Comparison of ENCODE assay signal across 8 cellular contexts in genomic region chr17:81512984-81513668, GRCh38. TPM values are rescaled to one million over a fixed set of nuclear protein-coding genes. Genes with fewer than 3 reads are reported as not detected.
DNase-seq lines count a peak whose midpoint lies in the region; ATAC-seq, FAIRE-seq and TF ChIP-seq lines count a peak whose summit lies in the region.

No MANE protein-coding gene starts in this region.

- peak overlapping the region; percentile 88 for H3K4me3 Mint-ChIP-seq in activated T-helper 17 cell treated with anti-CD3 and anti-CD28 coated beads, Interleukin-2, amount 50 U/mL, for 72 hours

- H3K36me3 ChIP-seq in neural cell (ENCODE audit: insufficient read depth, low read length): peaks cover 31% of the 10 kb centered on the region
- peaks cover 4% of the 10 kb centered on the region for H3K36me3 ChIP-seq in urinary bladder (ENCODE audit: insufficient read depth)

- CTCF ChIA-PET in HEK293T (lab: Yijun Ruan, JAX): interaction anchor here (1.0 kb wide), 1 partner anchor 221 kb away, joined by 3 read pairs; no protein-coding TSS in a partner anchor

- POLR2A ChIA-PET in HEK293T (lab: Yijun Ruan, JAX): interaction anchor here (0.6 to 7.5 kb wide), 16 partner anchors 9 to 242 kb away, joined by 3 to 66 read pairs (median 4); partner anchors contain the start of genes BAHCC1 and FAAP100

- peak overlapping the region; percentile 99 for H3K27ac ChIP-seq in neural cell (ENCODE audit: low read length)
- peak overlapping the region; percentile 99 for H3K27ac ChIP-seq in urinary bladder (ENCODE audit: low read depth)

- peak; percentile 48 for ATAC-seq in activated T-helper 17 cell treated with anti-CD3 and anti-CD28 coated beads, Interleukin-2, amount 50 U/mL, for 72 hours (replicated peaks)

- no peak for TF ChIP-seq RAD21 in neural cell (conservative IDR thresholded peaks at IDR 0.05)

- no peak for FAIRE-seq in HTR-8/SVneo (lab: Jason Lieb, UNC)

- H3K9ac ChIP-seq in neural cell (ENCODE audit: low read length): peak overlapping the region; percentile 99

- H3K9me3 ChIP-seq in neural cell (ENCODE audit: low read length): no peaks in the 10 kb centered on the region

- no peaks in the 10 kb centered on the region for H3K4me1 ChIP-seq in urinary bladder (ENCODE audit: insufficient read depth)

- H2AFZ ChIP-seq in neural cell (ENCODE audit: low read depth, low read length): no peak overlapping the region

- H3K79me2 ChIP-seq in neural cell (replicated peaks; ENCODE audit: insufficient read depth, low read length): peaks cover 75% of the 10 kb centered on the region

- H3K27ac Mint-ChIP-seq in activated T-helper 17 cell treated with anti-CD3 and anti-CD28 coated beads, Interleukin-2, amount 50 U/mL, for 72 hours: peak overlapping the region; percentile 85

- H3K27me3 ChIP-seq in neural cell (ENCODE audit: insufficient read depth, low read depth, low read length): peaks cover 2% of the 10 kb centered on the region

- H3K36me3 Mint-ChIP-seq in activated T-helper 17 cell treated with anti-CD3 and anti-CD28 coated beads, Interleukin-2, amount 50 U/mL, for 72 hours (ENCODE audit: low read depth): peaks cover 50% of the 10 kb centered on the region

- under 1% methylated on average over 68 of the region's 68 CpGs for WGBS in urinary bladder

- peaks cover 16% of the 10 kb centered on the region for H3F3A ChIP-seq in neural cell (ENCODE audit: insufficient read depth, low read length, poor library complexity, severe bottlenecking)

- H3K9me2 ChIP-seq in neural cell (ENCODE audit: insufficient read depth, low read length): no peaks in the 10 kb centered on the region

- peak overlapping the region; percentile 94 for H3K4me2 ChIP-seq in neural cell (ENCODE audit: low read length)

- H3K4me3 ChIP-seq in neural cell (ENCODE audit: low read length): peak overlapping the region; percentile 92
- H3K4me3 ChIP-seq in urinary bladder (ENCODE audit: low read depth, low read length): peak overlapping the region; percentile 81

- DNase-seq in COR-L47 (lab: John Stamatoyannopoulos, UW): peak; percentile 78
- peak; percentile 53 for DNase-seq in HEK293T (ENCODE audit: extremely low spot score)
- DNase-seq in NCI-H774 (lab: John Stamatoyannopoulos, UW): peak; percentile 79
- DNase-seq in fibroblast of peridontal ligament (ENCODE audit: extremely low read depth): peak; percentile 51
- no peak for DNase-seq in HTR-8/SVneo (ENCODE audit: insufficient read length, low spot score)

- H3K27me3 Mint-ChIP-seq in activated T-helper 17 cell treated with anti-CD3 and anti-CD28 coated beads, Interleukin-2, amount 50 U/mL, for 72 hours: no peaks in the 10 kb centered on the region

- H3K4me1 Mint-ChIP-seq in activated T-helper 17 cell treated with anti-CD3 and anti-CD28 coated beads, Interleukin-2, amount 50 U/mL, for 72 hours: peaks cover 9% of the 10 kb centered on the region

- peak; percentile 58 for TF ChIP-seq EP300 in neural cell (conservative IDR thresholded peaks at IDR 0.05; ENCODE audit: poor library complexity, severe bottlenecking)

- TF ChIP-seq CTCF in neural cell (IDR thresholded peaks at IDR 0.05; ENCODE audit: poor library complexity, severe bottlenecking): no peak

- H4K20me1 ChIP-seq in neural cell (ENCODE audit: insufficient read depth): peaks cover 41% of the 10 kb centered on the region

- no peaks in the 10 kb centered on the region for H3K9me3 Mint-ChIP-seq in activated T-helper 17 cell treated with anti-CD3 and anti-CD28 coated beads, Interleukin-2, amount 50 U/mL, for 72 hours

TF ChIP-seq in HEK293T, 16 proteins besides CTCF, POLR2A, EP300 and RAD21:
- TF ChIP-seq TARDBP (IDR thresholded peaks at IDR 0.05) (peak; percentile 57; the same call in 1 of the 2 replicates), ARNT (IDR thresholded peaks at IDR 0.05) (no peak), L3MBTL2 (conservative IDR thresholded peaks at IDR 0.05) (no peak), ELF4 (IDR thresholded peaks at IDR 0.05) (no peak), PKNOX1 (IDR thresholded peaks at IDR 0.05) (no peak), NFRKB (IDR thresholded peaks at IDR 0.05) (no peak), LEF1 (IDR thresholded peaks at IDR 0.05; ENCODE audit: borderline replicate concordance) (0 out of 2 replicates have a peak, but pooled peaks have one; percentile 43), FOXM1 (IDR thresholded peaks at IDR 0.05; ENCODE audit: borderline replicate concordance) (peak; percentile 36; the same call in 1 of the 2 replicates), SUZ12 (IDR thresholded peaks at IDR 0.05) (no peak), CTBP1 (IDR thresholded peaks at IDR 0.05; ENCODE audit: borderline replicate concordance) (no peak), FOXK2 (IDR thresholded peaks at IDR 0.05) (no peak)

TF ChIP-seq in neural cell, 6 proteins besides CTCF, POLR2A, EP300 and RAD21:
- TF ChIP-seq POLR2AphosphoS5 (IDR thresholded peaks at IDR 0.05): peak; percentile 43
- peak; percentile 39 for TF ChIP-seq TAF1 (IDR thresholded peaks at IDR 0.05; ENCODE audit: low read depth)
- TF ChIP-seq REST (IDR thresholded peaks at IDR 0.05; ENCODE audit: borderline replicate concordance): no peak

RNA-seq across cellular contexts. Expression of gene ACTG1, which starts 0.5 kb away (rescaled TPM):
- total RNA-seq in activated T-helper 17 cell treated with anti-CD3 and anti-CD28 coated beads, Interleukin-2, amount 50 U/mL, for 72 hours: 1,000 to 10,000 TPM; 4,457 to 7,394 TPM
- polyA plus RNA-seq in neural cell: 8,273 and 9,187 TPM in 2 replicates
- 9,577 and 9,692 TPM in 2 replicates for polyA minus RNA-seq in neural cell
- 2,267 TPM for total RNA-seq in urinary bladder
- 2,840 TPM for polyA plus RNA-seq in urinary bladder

RNA-seq across cellular contexts. Expression of gene FSCN2, which starts 15.1 kb away (rescaled TPM):
- under 1 TPM; 0.43 to 0.93 TPM for total RNA-seq in activated T-helper 17 cell treated with anti-CD3 and anti-CD28 coated beads, Interleukin-2, amount 50 U/mL, for 72 hours
- polyA plus RNA-seq in neural cell (3.6 and 4.8 TPM in 2 replicates), urinary bladder (0.43 TPM)
- polyA minus RNA-seq in neural cell: 7.3 and 9.7 TPM in 2 replicates
- 0.69 TPM for total RNA-seq in urinary bladder

RNA-seq across cellular contexts. Expression of gene FAAP100, which starts 39.0 kb away (rescaled TPM):
- 10 to 100 TPM; 26.9 to 38.6 TPM for total RNA-seq in activated T-helper 17 cell treated with anti-CD3 and anti-CD28 coated beads, Interleukin-2, amount 50 U/mL, for 72 hours
- polyA plus RNA-seq in neural cell (56.3 and 61.5 TPM in 2 replicates), urinary bladder (21.0 TPM)
- 55.7 and 61.8 TPM in 2 replicates for polyA minus RNA-seq in neural cell
- 14.0 TPM for total RNA-seq in urinary bladder
